In the genomic region with DNA sequence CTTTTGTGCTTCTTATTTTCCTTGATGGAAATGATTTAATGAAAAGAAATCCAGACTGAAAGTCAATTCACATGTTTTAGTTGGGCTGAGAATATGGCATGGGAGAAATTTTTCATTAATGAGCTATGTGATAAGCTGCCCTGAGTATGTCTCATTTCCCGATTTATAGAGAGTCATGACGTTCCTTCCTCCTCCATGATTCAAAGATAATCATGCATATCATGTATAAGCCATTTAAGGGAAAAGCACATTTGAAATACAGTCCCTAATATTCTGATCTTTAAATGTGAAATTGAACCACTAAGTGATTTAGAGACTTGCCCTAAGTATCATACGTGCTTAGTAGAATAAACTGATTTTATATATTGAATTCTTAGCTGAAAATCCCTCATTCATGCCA, we compare ENCODE assay signal across 8 cellular contexts.
"Had no signal": no experiment of that assay in that cellular context is flagged by ENCODE, and none has a peak within 500 bp of the region (broad histone marks: within the 10 kb centered on the region; RNA-seq: fewer than 3 reads in every experiment).

No MANE protein-coding gene starts in this region.

- H3K4me3 ChIP-seq: GM12878 had no signal

- FAIRE-seq: G401.6, GM12878, GM12891, GM12892, GM18507, GM19239 had no signal

- DNase-seq: GDM1, GF-D8 had no signal
